Comparison of ENCODE assay signal across 8 cellular contexts in the genomic region with DNA sequence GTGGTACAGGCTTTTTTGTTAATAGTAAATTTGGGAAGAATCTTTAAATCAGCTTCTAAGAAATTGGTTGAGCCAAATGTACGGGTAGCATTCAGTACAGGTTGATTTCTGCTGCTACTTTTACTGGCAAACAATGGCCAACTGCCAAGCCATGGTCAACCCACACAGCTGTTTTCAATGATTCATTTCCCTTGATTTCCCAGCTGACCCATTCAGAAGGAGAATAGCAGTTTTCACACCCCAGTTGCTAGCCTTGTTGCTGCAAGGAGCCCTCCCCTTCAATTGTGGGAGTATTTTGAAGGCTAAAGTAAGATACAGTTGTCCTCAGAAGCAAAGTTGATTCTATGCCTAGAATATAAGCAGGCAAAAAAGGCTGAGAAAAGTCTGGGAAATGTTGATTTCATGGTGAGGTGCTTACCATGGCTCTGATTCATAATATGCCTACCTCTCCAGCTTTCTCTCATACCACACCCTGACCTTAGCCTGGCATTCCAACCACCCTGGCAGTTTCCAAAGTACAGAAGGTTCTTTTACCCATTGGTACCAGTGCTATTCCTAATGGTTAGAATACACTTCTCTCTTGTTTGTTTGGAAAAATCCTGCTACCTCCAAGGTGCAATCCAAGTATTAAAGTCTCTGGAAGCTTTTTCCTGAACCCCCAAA.
DNase-seq lines count a peak whose midpoint lies in the region; ATAC-seq and TF ChIP-seq lines count a peak whose summit lies in the region.

No MANE protein-coding gene starts in this region.

- WGBS in prostate gland, result 3% methylated on average over 1 of the region's 1 CpG

- no peaks in the 10 kb centered on the region for H3K9me3 ChIP-seq in prostate gland

- no peak overlapping the region for H3K27ac ChIP-seq in prostate gland

- DNase-seq in activated CD4-positive, alpha-beta T cell treated with anti-CD3 and anti-CD28 coated beads, Interleukin-2, amount 50 U/mL, for 48 hours, result peak; percentile 19 to 37
- no peak for DNase-seq in activated CD4-positive, alpha-beta T cell treated with anti-CD3 and anti-CD28 coated beads for 4 hours
- DNase-seq in RPMI7951 (ENCODE audit: low read depth), result peak; percentile 99
- DNase-seq in fibroblast of villous mesenchyme (ENCODE audit: low read depth), result peak; percentile 90
- DNase-seq in prostate gland (ENCODE audit: low spot score), result peak; percentile 60
- DNase-seq in germinal center (ENCODE audit: low spot score), result no peak

- H3K36me3 ChIP-seq in prostate gland, result no peaks in the 10 kb centered on the region

- TF ChIP-seq POLR2A in prostate gland (IDR thresholded peaks at IDR 0.05), result no peak

- intact Hi-C loops in prostate gland (cut with DNase I), result no loop called here

- no peaks in the 10 kb centered on the region for H3K27me3 ChIP-seq in prostate gland (replicated peaks; ENCODE audit: insufficient read depth)

- H3K4me3 ChIP-seq in fibroblast of villous mesenchyme (ENCODE audit: low read depth, low read length) (no peak overlapping the region), prostate gland (no peak overlapping the region)

- peaks cover 3% of the 10 kb centered on the region for H3K4me1 ChIP-seq in prostate gland (replicated peaks)

- ATAC-seq in HG03469 (IDR thresholded peaks at IDR 0.05; ENCODE audit: unreplicated experiment) (no peak), GM18873 (IDR thresholded peaks at IDR 0.05; ENCODE audit: low FRiP score, unreplicated experiment) (no peak)

- no peak for TF ChIP-seq CTCF in fibroblast of villous mesenchyme (IDR thresholded peaks at IDR 0.05; ENCODE audit: insufficient read depth, low read depth, low read length)
- no peak for TF ChIP-seq CTCF in prostate gland (IDR thresholded peaks at IDR 0.05)

Comparison
In these comparisons a context has a peak if more than half of its experiments do, and no peak if none do; other contexts are left out.
1. DNase-seq: peak in activated CD4-positive, alpha-beta T cell treated with anti-CD3 and anti-CD28 coated beads, Interleukin-2, amount 50 U/mL, for 48 hours (2 of 2), RPMI7951 (single experiment), fibroblast of villous mesenchyme (single experiment) and prostate gland (single experiment); none in activated CD4-positive, alpha-beta T cell treated with anti-CD3 and anti-CD28 coated beads for 4 hours (0 of 2) and germinal center (single experiment).